Comparison of ENCODE assay signal across 12 cellular contexts in the genomic region with DNA sequence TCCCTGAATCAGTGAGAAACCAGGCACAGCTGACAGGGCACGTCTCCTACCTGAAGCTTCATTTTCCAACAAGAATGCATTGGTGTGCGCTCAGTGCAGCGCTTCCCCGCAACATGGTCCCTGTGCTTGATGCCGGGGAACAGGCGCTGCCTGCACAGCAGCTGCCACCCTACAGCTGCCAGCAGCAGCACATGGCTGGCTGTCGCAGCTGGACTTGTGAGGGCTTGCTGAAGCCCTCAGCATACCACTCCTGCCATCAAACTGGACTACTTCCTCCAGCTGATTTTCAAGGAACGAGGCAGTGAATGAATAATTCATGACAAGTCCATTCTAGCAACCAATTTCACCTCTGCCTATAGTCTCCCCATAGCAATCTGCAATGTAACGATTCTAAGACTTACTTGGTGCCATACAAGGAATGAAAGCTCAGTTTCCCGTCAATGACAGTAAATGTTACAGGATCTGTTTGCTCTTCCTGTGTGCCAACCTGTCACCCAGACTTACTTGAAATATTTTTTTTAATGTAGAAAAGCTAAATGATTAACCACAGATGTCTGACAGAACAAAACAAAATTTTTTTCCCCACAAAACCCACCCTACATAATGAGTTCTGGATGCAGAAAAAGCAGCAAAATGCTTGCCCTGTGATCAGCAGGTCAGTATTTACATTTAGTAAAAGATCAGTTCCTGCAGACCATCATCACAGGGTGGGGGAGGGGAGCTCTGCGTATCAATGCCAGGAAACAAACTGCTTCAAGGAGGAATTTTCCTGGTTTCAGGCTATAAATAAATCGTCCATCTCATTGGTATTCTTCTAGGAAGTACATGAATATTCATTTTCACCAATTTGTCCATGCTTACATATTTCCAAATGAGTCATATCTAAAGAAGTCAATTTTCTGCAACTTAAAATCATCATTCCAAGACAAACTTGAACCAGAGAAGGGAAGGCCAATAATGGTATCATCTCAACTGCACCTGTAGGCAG.
A peak's percentile ranks its signal among the peaks of the same experiment; 100 is the strongest.
DNase-seq lines count a peak whose midpoint lies in the region; ATAC-seq, FAIRE-seq and TF ChIP-seq lines count a peak whose summit lies in the region.
"Had no signal": no experiment of that assay in that cellular context is flagged by ENCODE, and none has a peak within 500 bp of the region (broad histone marks: within the 10 kb centered on the region; RNA-seq: fewer than 3 reads in every experiment).

No MANE protein-coding gene starts in this region.

- peaks cover 26% of the 10 kb centered on the region for H3K4me1 ChIP-seq in mammary epithelial cell (ENCODE audit: insufficient read depth, low read length)
- H3K4me1 ChIP-seq in keratinocyte (ENCODE audit: control insufficient read depth, extremely low read depth, insufficient read depth, low read length) = peaks cover 22% of the 10 kb centered on the region

- H3K9me3 ChIP-seq in mammary epithelial cell (replicated peaks; ENCODE audit: insufficient read depth, low read length) (no peaks in the 10 kb centered on the region), keratinocyte (ENCODE audit: control insufficient read depth, low read depth, low read length) (no peaks in the 10 kb centered on the region)

- WGBS in mammary epithelial cell (ENCODE audit: low coverage, missing lambda C conversion rate) = 15% methylated on average over 11 of the region's 12 CpGs

- FAIRE-seq in keratinocyte (lab: Jason Lieb, UNC) = peak; percentile 86
- FAIRE-seq: K562 had no signal

- no peak overlapping the region for H3K4me3 Mint-ChIP-seq in MCF 10A (ENCODE audit: unreplicated experiment)
- H3K4me3 Mint-ChIP-seq: activated CD4-positive, alpha-beta T cell treated with anti-CD3 and anti-CD28 coated beads, Interleukin-2, amount 10 ng/mL, durations not matched to agents 7 days and 5 days; activated naive CD8-positive, alpha-beta T cell had no signal

- dilution Hi-C loops in mammary epithelial cell (cut with HindIII; ENCODE audit: low sequenced_read_pairs) (no loop called here), keratinocyte (cut with MboI; ENCODE audit: extremely low pct_ligation_motif_present, low sequenced_read_pairs) (no loop called here)

- H3K79me2 ChIP-seq in mammary epithelial cell (ENCODE audit: insufficient read depth, low read length) (peaks cover 4% of the 10 kb centered on the region), keratinocyte (ENCODE audit: control insufficient read depth, insufficient read depth, low read length) (no peaks in the 10 kb centered on the region)

- H3K27ac ChIP-seq in mammary epithelial cell (ENCODE audit: insufficient read depth, low read depth, low read length) (peak overlapping the region; percentile 47), keratinocyte (ENCODE audit: control insufficient read depth, insufficient read depth, low read length) (peak overlapping the region; percentile 33)

- H3K36me3 Mint-ChIP-seq in MCF 10A (ENCODE audit: insufficient read depth, unreplicated experiment) = no peaks in the 10 kb centered on the region

- no peaks in the 10 kb centered on the region for H3K9me3 Mint-ChIP-seq in MCF 10A (ENCODE audit: unreplicated experiment)
- H3K9me3 Mint-ChIP-seq: activated CD4-positive, alpha-beta T cell treated with anti-CD3 and anti-CD28 coated beads, Interleukin-2, amount 10 ng/mL, durations not matched to agents 7 days and 5 days had no signal

- H3K27me3 ChIP-seq in mammary epithelial cell (ENCODE audit: insufficient read depth, low read length) = no peaks in the 10 kb centered on the region
- no peaks in the 10 kb centered on the region for H3K27me3 ChIP-seq in keratinocyte (ENCODE audit: control insufficient read depth, extremely low read depth, insufficient read depth, low read length)

- peaks cover 15% of the 10 kb centered on the region for H3K4me1 Mint-ChIP-seq in MCF 10A (ENCODE audit: insufficient read depth, unreplicated experiment)

- TF ChIP-seq CTCF in mammary epithelial cell (conservative IDR thresholded peaks at IDR 0.05 in 1 of 2, IDR thresholded peaks at IDR 0.05 in 1 of 2; ENCODE audit: extremely low read depth in 1 of 2, insufficient read depth in 1 of 2, low read depth in 1 of 2, low read length in 2 of 2) (no peak), MCF 10A (IDR thresholded peaks at IDR 0.05; ENCODE audit: unreplicated experiment) (no peak), keratinocyte (optimal IDR thresholded peaks at IDR 0.05 in 1 of 3, IDR thresholded peaks at IDR 0.05 in 1 of 3, conservative IDR thresholded peaks at IDR 0.05 in 1 of 3; ENCODE audit: extremely low read depth in 1 of 3, insufficient read depth in 2 of 3, low read length in 3 of 3) (no peak)

- H3K4me2 ChIP-seq in mammary epithelial cell (ENCODE audit: insufficient read depth, low read depth, low read length) (peak overlapping the region; percentile 100), keratinocyte (ENCODE audit: control insufficient read depth, extremely low read depth, insufficient read depth, low read depth, low read length) (peak overlapping the region; percentile 91)

- CTCF ChIA-PET in mammary epithelial cell (lab: Charles Lee; ENCODE audit: low non-redundant PET) = interaction anchor here (0.6 kb wide), 1 partner anchor 66 kb away, joined by 3 read pairs; no protein-coding TSS in a partner anchor
- CTCF ChIA-PET in MCF 10A (lab: Yijun Ruan, JAX) = no interaction called here

- H3K9ac ChIP-seq in mammary epithelial cell (ENCODE audit: insufficient read depth, low read length) (peak overlapping the region; percentile 26), keratinocyte (ENCODE audit: control insufficient read depth, extremely low read depth, insufficient read depth, low read length) (no peak overlapping the region)

- H3K4me3 ChIP-seq in mammary epithelial cell (replicated peaks in 1 of 3; ENCODE audit: insufficient read depth in 1 of 3, low read depth in 2 of 3, low read length in 3 of 3) = peak overlapping the region; percentile 50 to 65 (median 52)
- peak overlapping the region; percentile 1 to 51 (median 46) for H3K4me3 ChIP-seq in keratinocyte (ENCODE audit: control insufficient read depth in 2 of 3, extremely low read depth in 1 of 3, insufficient read depth in 2 of 3, low read depth in 1 of 3, low read length in 3 of 3)
- H3K4me3 ChIP-seq: K562 had no signal

- POLR2A ChIA-PET in MCF 10A (lab: Yijun Ruan, JAX) = interaction anchor here (0.5 to 1.6 kb wide), 6 partner anchors 9 to 532 kb away, joined by 3 to 4 read pairs (median 3); no protein-coding TSS in a partner anchor

- ATAC-seq in GM21526 (IDR thresholded peaks at IDR 0.05; ENCODE audit: low FRiP score, unreplicated experiment) (no peak), GM18868 (IDR thresholded peaks at IDR 0.05; ENCODE audit: unreplicated experiment) (no peak)
- ATAC-seq: K562 had no signal

- H3K27ac Mint-ChIP-seq in MCF 10A (ENCODE audit: low read depth, unreplicated experiment) = no peak overlapping the region
- H3K27ac Mint-ChIP-seq: activated CD4-positive, alpha-beta T cell treated with anti-CD3 and anti-CD28 coated beads, Interleukin-2, amount 10 ng/mL, durations not matched to agents 7 days and 5 days; activated naive CD8-positive, alpha-beta T cell had no signal

- BruUV-seq in mammary epithelial cell (replicated peaks; lab: Mats Ljungman, UMichigan) = no TSS peak
- BruUV-seq in MCF 10A (replicated peaks; lab: Mats Ljungman, UMichigan) = no TSS peak

- intact Hi-C loops in mammary epithelial cell (cut with micrococcal nuclease) = loop anchor here (5.0 kb wide), 1 partner anchor 78 kb away; no protein-coding TSS in a partner anchor
- intact Hi-C loops in MCF 10A (cut with micrococcal nuclease) = no loop called here

- in situ Hi-C loops in mammary epithelial cell (cut with MboI; ENCODE audit: low sequenced_read_pairs in 2 of 2) = no loop called here

- peak overlapping the region; percentile 84 for H2AFZ ChIP-seq in mammary epithelial cell (ENCODE audit: low read depth, low read length)
- peak overlapping the region; percentile 74 for H2AFZ ChIP-seq in keratinocyte (ENCODE audit: control insufficient read depth, low read length)

- H3K36me3 ChIP-seq in mammary epithelial cell (ENCODE audit: insufficient read depth, low read length) (no peaks in the 10 kb centered on the region), keratinocyte (ENCODE audit: control insufficient read depth in 2 of 2, extremely low read depth in 1 of 2, insufficient read depth in 2 of 2, low read length in 2 of 2) (no peaks in the 10 kb centered on the region)

- H4K20me1 ChIP-seq in mammary epithelial cell (ENCODE audit: insufficient read depth, low read length) (no peaks in the 10 kb centered on the region), keratinocyte (ENCODE audit: control insufficient read depth, extremely low read depth, insufficient read depth, low read length) (no peaks in the 10 kb centered on the region)

- DNase-seq in mammary epithelial cell (peak; percentile 86), MCF 10A (ENCODE audit: unreplicated experiment) (no peak), amniotic stem cell (lab: John Stamatoyannopoulos, UW) (peak; percentile 10), keratinocyte (ENCODE audit: low read depth, low spot score) (peak; percentile 49), COR-L47 (lab: John Stamatoyannopoulos, UW) (no peak), 8988T (no peak)
- DNase-seq: activated CD4-positive, alpha-beta T cell treated with anti-CD3 and anti-CD28 coated beads, Interleukin-2, amount 10 ng/mL, durations not matched to agents 7 days and 5 days; stimulated activated naive CD4-positive, alpha-beta T cell had no signal

- no peaks in the 10 kb centered on the region for H3K9me1 ChIP-seq in keratinocyte (ENCODE audit: control insufficient read depth, extremely low read depth, insufficient read depth, low read length)

- no peaks in the 10 kb centered on the region for H3K27me3 Mint-ChIP-seq in MCF 10A (ENCODE audit: insufficient read depth, unreplicated experiment)
- H3K27me3 Mint-ChIP-seq: activated CD4-positive, alpha-beta T cell treated with anti-CD3 and anti-CD28 coated beads, Interleukin-2, amount 10 ng/mL, durations not matched to agents 7 days and 5 days; activated naive CD8-positive, alpha-beta T cell had no signal

Comparison
In these comparisons a context has a peak if more than half of its experiments do, and no peak if none do; other contexts are left out.
1. DNase-seq: peak in mammary epithelial cell (single experiment), amniotic stem cell (single experiment) and keratinocyte (single experiment); none in MCF 10A (single experiment), COR-L47 (single experiment) and 8988T (single experiment).